ENCODE assay signal across 8 cellular contexts in genomic region chr16:28823719-28824547, GRCh38. TPM values are rescaled to one million over a fixed set of nuclear protein-coding genes. Genes with fewer than 3 reads are reported as not detected.
A peak's percentile ranks its signal among the peaks of the same experiment; 100 is the strongest.
DNase-seq lines count a peak whose midpoint lies in the region; ATAC-seq and TF ChIP-seq lines count a peak whose summit lies in the region.

No MANE protein-coding gene starts in this region.

- WGBS in liver: under 1% methylated on average over 75 of the region's 75 CpGs

- H3K9me3 ChIP-seq in CD4-positive, CD25-positive, alpha-beta regulatory T cell (ENCODE audit: control insufficient read depth in 2 of 2, low read length in 2 of 2): no peaks in the 10 kb centered on the region
- H3K9me3 ChIP-seq in liver (ENCODE audit: control insufficient read depth in 4 of 4, low read length in 3 of 4): no peaks in the 10 kb centered on the region

- peak overlapping the region; percentile 97 to 100 (median 99) for H3K27ac Mint-ChIP-seq in CD4-positive, CD25-positive, alpha-beta regulatory T cell
- peak overlapping the region; percentile 94 for H3K27ac Mint-ChIP-seq in dendritic cell treated with granulocyte-macrophage colony-stimulating factor and Interleukin-4, amounts not matched to agents 40 ng/mL and 50 ng/mL, for 4 days

- no peaks in the 10 kb centered on the region for H3K27me3 ChIP-seq in CD4-positive, CD25-positive, alpha-beta regulatory T cell (ENCODE audit: control insufficient read depth, insufficient read depth, low read length)
- no peaks in the 10 kb centered on the region for H3K27me3 ChIP-seq in liver (ENCODE audit: control insufficient read depth in 4 of 4, insufficient read depth in 4 of 4, low read length in 3 of 4)

- H3K4me1 ChIP-seq in CD4-positive, CD25-positive, alpha-beta regulatory T cell (ENCODE audit: control insufficient read depth, insufficient read depth, low read length, poor library complexity, severe bottlenecking): peaks cover 28% of the 10 kb centered on the region
- H3K4me1 ChIP-seq in liver (ENCODE audit: control insufficient read depth in 4 of 4, insufficient read depth in 4 of 4, low read length in 3 of 4): peaks cover 10 to 43% (median 37%) of the 10 kb centered on the region in 4 donors

- H3K9me3 Mint-ChIP-seq in CD4-positive, CD25-positive, alpha-beta regulatory T cell: no peaks in the 10 kb centered on the region
- H3K9me3 Mint-ChIP-seq in dendritic cell treated with granulocyte-macrophage colony-stimulating factor and Interleukin-4, amounts not matched to agents 40 ng/mL and 50 ng/mL, for 4 days: no peaks in the 10 kb centered on the region

- H3K4me3 ChIP-seq in CD4-positive, CD25-positive, alpha-beta regulatory T cell (ENCODE audit: low read depth, low read length): peak overlapping the region; percentile 91
- H3K4me3 ChIP-seq in liver (ENCODE audit: low read depth in 1 of 3, low read length in 3 of 3): peak overlapping the region; percentile 74 to 98 (median 93)

- H3K27me3 Mint-ChIP-seq in CD4-positive, CD25-positive, alpha-beta regulatory T cell: peaks cover 15% of the 10 kb centered on the region
- H3K27me3 Mint-ChIP-seq in dendritic cell treated with granulocyte-macrophage colony-stimulating factor and Interleukin-4, amounts not matched to agents 40 ng/mL and 50 ng/mL, for 4 days: no peaks in the 10 kb centered on the region

- H3K27ac ChIP-seq in CD4-positive, CD25-positive, alpha-beta regulatory T cell (ENCODE audit: insufficient read depth, low read length, poor library complexity, severe bottlenecking): peak overlapping the region; percentile 98
- peak overlapping the region; percentile 94 to 98 for H3K27ac ChIP-seq in liver (ENCODE audit: low read depth in 1 of 2, low read length in 2 of 2)

- H3K9ac ChIP-seq in liver (ENCODE audit: low read depth in 1 of 2, low read length in 2 of 2): peak overlapping the region; percentile 83 to 95

- peak; percentile 94 to 97 (median 94) for DNase-seq in CD4-positive, CD25-positive, alpha-beta regulatory T cell
- DNase-seq in NCI-H748 treated with DMSO at 0.1 percent for 48 hours (lab: John Stamatoyannopoulos, UW): peak; percentile 73
- DNase-seq in activated CD4-positive, alpha-beta T cell treated with anti-CD3 and anti-CD28 coated beads, Interleukin-2, amount 50 U/mL, for 4 hours: peak; percentile 96 to 98
- peak; percentile 91 for DNase-seq in stimulated activated CD4-positive, alpha-beta T cell treated with anti-CD3 and anti-CD28 coated beads, Interleukin-2, amount 100 ng/mL, for 48 hours

- intact Hi-C loops in dendritic cell treated with granulocyte-macrophage colony-stimulating factor and Interleukin-4, amounts not matched to agents 40 ng/mL and 50 ng/mL, for 4 days (cut with micrococcal nuclease): loop anchor here (1.0 to 2.0 kb wide), 2 partner anchors 22 to 127 kb away; partner anchors contain the start of genes NFATC2IP and TUFM

- H3K36me3 Mint-ChIP-seq in CD4-positive, CD25-positive, alpha-beta regulatory T cell: peaks cover 32% of the 10 kb centered on the region
- peaks cover 68% of the 10 kb centered on the region for H3K36me3 Mint-ChIP-seq in dendritic cell treated with granulocyte-macrophage colony-stimulating factor and Interleukin-4, amounts not matched to agents 40 ng/mL and 50 ng/mL, for 4 days (ENCODE audit: low read depth)

- peak in 1 of 2 donors; percentile 24 for TF ChIP-seq RAD21 in liver (IDR thresholded peaks at IDR 0.05)

- peaks cover 4 to 53% (median 35%) of the 10 kb centered on the region in 4 donors for H3K4me1 Mint-ChIP-seq in CD4-positive, CD25-positive, alpha-beta regulatory T cell
- peaks cover 45% of the 10 kb centered on the region for H3K4me1 Mint-ChIP-seq in dendritic cell treated with granulocyte-macrophage colony-stimulating factor and Interleukin-4, amounts not matched to agents 40 ng/mL and 50 ng/mL, for 4 days (ENCODE audit: low read depth)

- peak; percentile 12 for TF ChIP-seq CTCF in liver (IDR thresholded peaks at IDR 0.05; ENCODE audit: low read depth, low read length, missing input control)

- peak overlapping the region; percentile 98 to 100 (median 98) for H3K4me3 Mint-ChIP-seq in CD4-positive, CD25-positive, alpha-beta regulatory T cell
- peak overlapping the region; percentile 97 for H3K4me3 Mint-ChIP-seq in dendritic cell treated with granulocyte-macrophage colony-stimulating factor and Interleukin-4, amounts not matched to agents 40 ng/mL and 50 ng/mL, for 4 days

- peak; percentile 69 for ATAC-seq in CD4-positive, CD25-positive, alpha-beta regulatory T cell (ENCODE audit: low read depth in 2 of 2)
- peak; percentile 62 for ATAC-seq in GM19397 (IDR thresholded peaks at IDR 0.05; ENCODE audit: unreplicated experiment)
- peak; percentile 54 for ATAC-seq in HG03571 (IDR thresholded peaks at IDR 0.05; ENCODE audit: unreplicated experiment)

- H3K36me3 ChIP-seq in CD4-positive, CD25-positive, alpha-beta regulatory T cell (ENCODE audit: control insufficient read depth, insufficient read depth, low read length): peaks cover 36% of the 10 kb centered on the region
- H3K36me3 ChIP-seq in liver (ENCODE audit: control insufficient read depth in 4 of 4, insufficient read depth in 3 of 4, low read depth in 1 of 4, low read length in 3 of 4): peaks cover 7 to 33% (median 25%) of the 10 kb centered on the region in 4 donors

TF ChIP-seq in liver, 16 proteins besides CTCF, POLR2A, EP300 and RAD21 (continues in another document):
- TF ChIP-seq FOXA2 (IDR thresholded peaks at IDR 0.05) (no peak), YY1 (IDR thresholded peaks at IDR 0.05) (peak; percentile 74), HNF4A (conservative IDR thresholded peaks at IDR 0.05) (no peak), SP1 (IDR thresholded peaks at IDR 0.05) (peak; percentile 83), JUND (IDR thresholded peaks at IDR 0.05) (no peak), EGR1 (IDR thresholded peaks at IDR 0.05; ENCODE audit: low read depth in 2 of 2) (peak in 1 of 2 donors; percentile 57), FOXA1 (IDR thresholded peaks at IDR 0.05) (no peak), MAX (IDR thresholded peaks at IDR 0.05) (peak; percentile 46), RXRA (IDR thresholded peaks at IDR 0.05) (peak; percentile 33 to 46), HNF4G (IDR thresholded peaks at IDR 0.05) (no peak), ZBTB33 (IDR thresholded peaks at IDR 0.05) (peak; percentile 37), GABPA (IDR thresholded peaks at IDR 0.05 in 1 of 2, conservative IDR thresholded peaks at IDR 0.05 in 1 of 2) (peak; percentile 46 to 84)
- TF ChIP-seq, protein P1, sequence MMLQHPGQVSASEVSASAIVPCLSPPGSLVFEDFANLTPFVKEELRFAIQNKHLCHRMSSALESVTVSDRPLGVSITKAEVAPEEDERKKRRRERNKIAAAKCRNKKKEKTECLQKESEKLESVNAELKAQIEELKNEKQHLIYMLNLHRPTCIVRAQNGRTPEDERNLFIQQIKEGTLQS (IDR thresholded peaks at IDR 0.05): no peak

RNA-seq across cellular contexts. Expression of gene ATXN2L, which starts 1.1 kb away (rescaled TPM):
- 342 TPM for total RNA-seq in CD4-positive, CD25-positive, alpha-beta regulatory T cell
- 10 to 100 TPM; 11.0 to 20.8 (median 11.6) TPM for polyA plus RNA-seq in CD4-positive, CD25-positive, alpha-beta regulatory T cell
- total RNA-seq in liver: 10 to 100 TPM; 37.0 to 40.7 TPM
- polyA plus RNA-seq in liver: 10 to 100 TPM; 23.1 to 28.7 TPM

RNA-seq across cellular contexts. Expression of gene TUFM, which starts 22.2 kb away (rescaled TPM):
- 98.4 TPM for total RNA-seq in CD4-positive, CD25-positive, alpha-beta regulatory T cell
- 100 to 1,000 TPM; 125 to 165 (median 147) TPM for polyA plus RNA-seq in CD4-positive, CD25-positive, alpha-beta regulatory T cell
- total RNA-seq in liver: 10 to 100 TPM; 90.4 to 96.0 TPM
- 100 to 1,000 TPM; 177 to 191 TPM for polyA plus RNA-seq in liver

RNA-seq across cellular contexts. Expression of gene SH2B1, which starts 39.7 kb away (rescaled TPM):
- 73.8 TPM for total RNA-seq in CD4-positive, CD25-positive, alpha-beta regulatory T cell
- polyA plus RNA-seq in CD4-positive, CD25-positive, alpha-beta regulatory T cell: 1 to 10 TPM; 1.5 to 2.4 (median 1.9) TPM
- 10 to 100 TPM in 1 of 2 donors, 1 to 10 TPM in 1; 8.3 to 10.5 TPM for total RNA-seq in liver
- polyA plus RNA-seq in liver: 10 to 100 TPM in 1 of 2 donors, 1 to 10 TPM in 1; 4.9 to 13.0 TPM

RNA-seq across cellular contexts. Expression of gene ATP2A1, which starts 54.4 kb away (rescaled TPM):
- 1.4 TPM for total RNA-seq in CD4-positive, CD25-positive, alpha-beta regulatory T cell
- not detected for polyA plus RNA-seq in CD4-positive, CD25-positive, alpha-beta regulatory T cell
- total RNA-seq in liver: under 1 TPM; 0.09 to 0.17 TPM
- under 1 TPM; 0.07 to 0.23 TPM for polyA plus RNA-seq in liver

Comparison
In these comparisons a context has a peak if more than half of its experiments do, and no peak if none do; other contexts are left out.
1. Peak in every context shown above with its lines: DNase-seq, ATAC-seq, H3K4me3 ChIP-seq and H3K27ac ChIP-seq.